ENCODE assay signal across 1 cellular context in genomic region chr2:109558076-109558882, GRCh38.
TF ChIP-seq lines count a peak whose summit lies in the region.

No MANE protein-coding gene starts in this region.

TF ChIP-seq in A549, 52 proteins besides CTCF, POLR2A, EP300 and RAD21 (continued from another document):
- no peak for TF ChIP-seq HMGXB4 (CRISPR knock-in tag; IDR thresholded peaks at IDR 0.05; ENCODE audit: borderline replicate concordance)
- no peak for TF ChIP-seq RNF2 (IDR thresholded peaks at IDR 0.05; ENCODE audit: borderline replicate concordance, low read depth)
- no peak for TF ChIP-seq CHD2 (IDR thresholded peaks at IDR 0.05; ENCODE audit: low read length, partially characterized antibody)
- no peak for TF ChIP-seq HDAC2 (IDR thresholded peaks at IDR 0.05)
- TF ChIP-seq REST (IDR thresholded peaks at IDR 0.05) = no peak
- no peak for TF ChIP-seq SMC3 (IDR thresholded peaks at IDR 0.05)
- TF ChIP-seq HEYL (CRISPR knock-in tag; IDR thresholded peaks at IDR 0.05) = no peak
- peak; percentile 68; the same call in 1 of the 2 replicates for TF ChIP-seq HOXA7 (CRISPR knock-in tag; IDR thresholded peaks at IDR 0.05)
- TF ChIP-seq, protein P1, sequence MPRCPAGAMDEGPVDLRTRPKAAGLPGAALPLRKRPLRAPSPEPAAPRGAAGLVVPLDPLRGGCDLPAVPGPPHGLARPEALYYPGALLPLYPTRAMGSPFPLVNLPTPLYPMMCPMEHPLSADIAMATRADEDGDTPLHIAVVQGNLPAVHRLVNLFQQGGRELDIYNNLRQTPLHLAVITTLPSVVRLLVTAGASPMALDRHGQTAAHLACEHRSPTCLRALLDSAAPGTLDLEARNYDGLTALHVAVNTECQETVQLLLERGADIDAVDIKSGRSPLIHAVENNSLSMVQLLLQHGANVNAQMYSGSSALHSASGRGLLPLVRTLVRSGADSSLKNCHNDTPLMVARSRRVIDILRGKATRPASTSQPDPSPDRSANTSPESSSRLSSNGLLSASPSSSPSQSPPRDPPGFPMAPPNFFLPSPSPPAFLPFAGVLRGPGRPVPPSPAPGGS (IDR thresholded peaks at IDR 0.05) = no peak
TF ChIP-seq in A549: peak in this region for 11.
